In the genomic region with DNA sequence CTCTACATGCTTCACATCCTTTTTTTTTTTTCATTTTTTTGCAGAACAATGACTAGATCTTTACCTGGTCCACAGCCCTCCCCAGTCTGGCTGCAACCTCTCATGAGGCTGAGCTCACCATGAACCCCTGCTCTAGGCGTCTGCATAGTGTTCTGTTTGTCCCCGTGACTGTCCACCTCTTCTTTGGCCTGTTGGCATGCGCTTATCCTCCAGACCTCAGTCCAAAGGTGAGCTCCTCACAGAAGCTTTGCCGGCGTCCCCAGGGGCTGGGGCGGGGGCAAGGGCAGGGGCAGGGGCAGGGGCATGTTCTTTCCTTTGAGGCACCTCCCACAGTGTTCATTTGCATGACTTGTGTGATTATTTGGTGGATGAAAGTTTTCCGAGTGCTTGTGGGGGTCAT, we compare ENCODE assay signal across 16 cellular contexts.
DNase-seq lines count a peak whose midpoint lies in the region; ATAC-seq, FAIRE-seq and TF ChIP-seq lines count a peak whose summit lies in the region.
"Had no signal": no experiment of that assay in that cellular context is flagged by ENCODE, and none has a peak within 500 bp of the region (broad histone marks: within the 10 kb centered on the region; RNA-seq: fewer than 3 reads in every experiment).

No MANE protein-coding gene starts in this region.

- H4K8ac ChIP-seq in H1 (ENCODE audit: extremely low read depth, insufficient read depth, low read length): peak overlapping the region; percentile 38; the same call in 1 of the 2 replicates

- no peak overlapping the region for H3K18ac ChIP-seq in H1 (ENCODE audit: extremely low read depth, low read length)

- no peak overlapping the region for H3K23ac ChIP-seq in H1 (ENCODE audit: insufficient read length)

- H2BK12ac ChIP-seq in H1 (ENCODE audit: low read depth, low read length): no peak overlapping the region

- H3K36me3 ChIP-seq in heart right ventricle (no peaks in the 10 kb centered on the region), heart left ventricle (no peaks in the 10 kb centered on the region), H1 (ENCODE audit: control insufficient read depth in 2 of 4, insufficient read depth in 4 of 4, low read length in 3 of 4) (no peaks in the 10 kb centered on the region), osteoblast (ENCODE audit: insufficient read depth, low read length) (no peaks in the 10 kb centered on the region), tibial artery (no peaks in the 10 kb centered on the region), suprapubic skin (no peaks in the 10 kb centered on the region)
- H3K36me3 ChIP-seq: HAP-1, Peyer's patch had no signal

- H2BK5ac ChIP-seq in H1 (ENCODE audit: low read depth, low read length): no peak overlapping the region

- H3K27ac ChIP-seq in heart right ventricle: peak overlapping the region in 6 of 10 donors; percentile 4 to 86 (median 72)
- H3K27ac ChIP-seq in heart left ventricle: peak overlapping the region in 3 of 12 donors; percentile 32 to 92 (median 67)
- H3K27ac ChIP-seq in H1 (ENCODE audit: low read depth, low read length): no peak overlapping the region
- H3K27ac ChIP-seq in osteoblast (ENCODE audit: low read depth, low read length): peak overlapping the region; percentile 92
- peak overlapping the region; percentile 76 to 77 for H3K27ac ChIP-seq in tibial artery
- H3K27ac ChIP-seq in suprapubic skin: no peak overlapping the region
- H3K27ac ChIP-seq: HL-60 had no signal

- no peak overlapping the region for H3K4ac ChIP-seq in H1 (replicated peaks; ENCODE audit: insufficient read length, low read depth, low read length)

- no peak overlapping the region for H2BK120ac ChIP-seq in H1 (replicated peaks; ENCODE audit: low read depth, low read length)

- no peak for TF ChIP-seq EP300 in H1 (IDR thresholded peaks at IDR 0.05; ENCODE audit: borderline replicate concordance in 1 of 2, low read depth in 2 of 2, low read length in 2 of 2)
- no peak for TF ChIP-seq EP300 in suprapubic skin (IDR thresholded peaks at IDR 0.05)

- H4K91ac ChIP-seq in H1 (replicated peaks; ENCODE audit: insufficient read length, low read length): no peak overlapping the region

- H3K4me1 ChIP-seq in heart right ventricle (peaks cover 13 to 99% (median 61%) of the 10 kb centered on the region in 9 donors), heart left ventricle (peaks cover 12 to 76% (median 42%) of the 10 kb centered on the region in 12 donors), H1 (replicated peaks in 1 of 4; ENCODE audit: control insufficient read depth in 3 of 4, insufficient read depth in 4 of 4, low read length in 3 of 4) (no peaks in the 10 kb centered on the region; a peak in 1 of 7 replicates), osteoblast (ENCODE audit: insufficient read depth, low read length) (peaks cover 45% of the 10 kb centered on the region), tibial artery (peaks cover 0 to 67% (median 52%) of the 10 kb centered on the region in 4 donors), suprapubic skin (peaks cover 39% of the 10 kb centered on the region)
- H3K4me1 ChIP-seq: HAP-1 had no signal

- intact Hi-C loops in heart right ventricle (cut with DNase I) (loop anchor here in 1 of 10 donors (5.0 kb wide), 1 partner anchor 175 kb away; no protein-coding TSS in a partner anchor), heart left ventricle (cut with DNase I) (loop anchor here in 3 of 10 donors (5.0 to 10.0 kb wide), 3 partner anchors 40 to 518 kb away; a partner anchor contains a TSS), tibial artery (cut with DNase I; ENCODE audit: low total_unique reads) (no loop called here)

- no peak for ATAC-seq in heart right ventricle
- ATAC-seq in heart left ventricle: no peak
- ATAC-seq in activated CD4-positive, CD25-positive, alpha-beta regulatory T cell treated with anti-CD3 and anti-CD28 coated beads, Interleukin-2, amount 50 U/mL, for 24 hours: no peak

- H3K4me3 ChIP-seq in heart right ventricle: no peak overlapping the region
- H3K4me3 ChIP-seq in heart left ventricle: no peak overlapping the region
- H3K4me3 ChIP-seq in H1 (ENCODE audit: extremely low read depth in 1 of 4, insufficient read depth in 2 of 4, low read depth in 3 of 4, low read length in 4 of 4): no peak overlapping the region
- no peak overlapping the region for H3K4me3 ChIP-seq in osteoblast (ENCODE audit: insufficient read depth, low read length)
- no peak overlapping the region for H3K4me3 ChIP-seq in tibial artery
- H3K4me3 ChIP-seq in suprapubic skin: no peak overlapping the region
- H3K4me3 ChIP-seq: HAP-1, Peyer's patch had no signal

- H3K14ac ChIP-seq in H1 (ENCODE audit: insufficient read length): no peak overlapping the region

- H3K79me2 ChIP-seq in H1 (ENCODE audit: control insufficient read depth in 1 of 2, insufficient read depth in 2 of 2, low read length in 2 of 2): no peaks in the 10 kb centered on the region
- peaks cover 7% of the 10 kb centered on the region for H3K79me2 ChIP-seq in osteoblast (ENCODE audit: insufficient read depth, low read length)

- H2BK15ac ChIP-seq in H1 (ENCODE audit: low read length): no peak overlapping the region

- POLR2A ChIA-PET in H1 (lab: Charles Lee; ENCODE audit: partially characterized antibody): interaction anchor here (1.2 kb wide), 1 partner anchor 62 kb away, joined by 3 read pairs; no protein-coding TSS in a partner anchor

- WGBS in heart right ventricle, 2 donors: 96 to 98% methylated on average over 7 of the region's 7 CpGs
- WGBS in heart left ventricle, 4 donors: 93 to 98% (median 97%) methylated on average over 7 of the region's 7 CpGs
- 89% methylated on average over 7 of the region's 7 CpGs; no CpG with 5 or more reads in 1 of the 2 experiments for WGBS in H1 (ENCODE audit: extremely low coverage in 1 of 2, insufficient coverage in 1 of 2, insufficient read length in 1 of 2, insufficient replicate concordance in 2 of 2, low coverage in 1 of 2, low lambda C conversion rate in 2 of 2, missing lambda C conversion rate in 1 of 2), 2 experiments
- WGBS in suprapubic skin: 89% methylated on average over 7 of the region's 7 CpGs

- no peak for TF ChIP-seq RAD21 in H1 (IDR thresholded peaks at IDR 0.05 in 1 of 2, conservative IDR thresholded peaks at IDR 0.05 in 1 of 2; ENCODE audit: low read depth in 2 of 2, low read length in 2 of 2)

- H3K9me3 ChIP-seq in heart right ventricle (no peaks in the 10 kb centered on the region), heart left ventricle (no peaks in the 10 kb centered on the region), H1 (ENCODE audit: insufficient read depth in 2 of 2, low read depth in 1 of 2, low read length in 1 of 2) (no peaks in the 10 kb centered on the region), osteoblast (ENCODE audit: low read depth, low read length) (no peaks in the 10 kb centered on the region), tibial artery (no peaks in the 10 kb centered on the region), suprapubic skin (no peaks in the 10 kb centered on the region)
- H3K9me3 ChIP-seq: HAP-1, Peyer's patch had no signal

- H3K4me2 ChIP-seq in H1 (ENCODE audit: insufficient read depth in 1 of 2, low read depth in 2 of 2, low read length in 2 of 2) (no peak overlapping the region), osteoblast (ENCODE audit: insufficient read depth, low read length) (no peak overlapping the region)

- H2AFZ ChIP-seq in H1 (ENCODE audit: low read length): no peak overlapping the region
- H2AFZ ChIP-seq in osteoblast (ENCODE audit: low read length): no peak overlapping the region

- CTCF ChIA-PET in H1 (lab: Charles Lee; ENCODE audit: partially characterized antibody): interaction anchor here (0.6 to 1.7 kb wide), 5 partner anchors 8 to 503 kb away, joined by 3 to 4 read pairs (median 4); no protein-coding TSS in a partner anchor

- TF ChIP-seq CTCF in heart right ventricle (IDR thresholded peaks at IDR 0.05) (no peak), heart left ventricle (IDR thresholded peaks at IDR 0.05) (no peak), H1 (IDR thresholded peaks at IDR 0.05; ENCODE audit: control extremely low read depth in 1 of 3, insufficient read depth in 1 of 3, low read depth in 1 of 3, low read length in 3 of 3) (no peak), osteoblast (IDR thresholded peaks at IDR 0.05; ENCODE audit: extremely low read depth, low read depth, low read length) (no peak), tibial artery (IDR thresholded peaks at IDR 0.05) (no peak), suprapubic skin (IDR thresholded peaks at IDR 0.05) (no peak)

- TF ChIP-seq POLR2A in heart left ventricle (IDR thresholded peaks at IDR 0.05) (no peak), H1 (IDR thresholded peaks at IDR 0.05; ENCODE audit: control extremely low read depth in 1 of 2, low read depth in 2 of 2, low read length in 2 of 2) (no peak), suprapubic skin (IDR thresholded peaks at IDR 0.05) (no peak)

- no peaks in the 10 kb centered on the region for H3K79me1 ChIP-seq in H1 (ENCODE audit: low read depth, low read length)

- H4K20me1 ChIP-seq in H1 (replicated peaks in 1 of 2; ENCODE audit: control insufficient read depth in 1 of 2, insufficient read depth in 2 of 2, low read length in 2 of 2): no peaks in the 10 kb centered on the region
- H4K20me1 ChIP-seq in osteoblast (ENCODE audit: insufficient read depth, low read length): no peaks in the 10 kb centered on the region

- no peak for FAIRE-seq in H1 (lab: Jason Lieb, UNC)

- H2AK5ac ChIP-seq in H1 (ENCODE audit: low read depth, low read length): no peak overlapping the region

- H3K27me3 ChIP-seq in heart right ventricle (no peaks in the 10 kb centered on the region), heart left ventricle (no peaks in the 10 kb centered on the region), H1 (replicated peaks in 1 of 4; ENCODE audit: control insufficient read depth in 3 of 4, extremely low read depth in 1 of 4, insufficient read depth in 3 of 4, low read length in 3 of 4) (no peaks in the 10 kb centered on the region), osteoblast (ENCODE audit: insufficient read depth, low read length) (no peaks in the 10 kb centered on the region), tibial artery (no peaks in the 10 kb centered on the region), suprapubic skin (no peaks in the 10 kb centered on the region)
- H3K27me3 ChIP-seq: Peyer's patch had no signal

- no peak overlapping the region for H3K9ac ChIP-seq in H1 (replicated peaks in 1 of 4; ENCODE audit: extremely low read depth in 1 of 4, low read depth in 3 of 4, low read length in 3 of 4)

- no peak overlapping the region for H2BK20ac ChIP-seq in H1 (ENCODE audit: low read length)

- H3K56ac ChIP-seq in H1 (replicated peaks; ENCODE audit: insufficient read length, low read depth, low read length): no peak overlapping the region

- no peak overlapping the region for H4K5ac ChIP-seq in H1 (ENCODE audit: insufficient read length, low read depth, low read length)

- no peaks in the 10 kb centered on the region for H3K23me2 ChIP-seq in H1 (ENCODE audit: low read depth, low read length)

- DNase-seq in heart right ventricle (no peak), heart left ventricle (no peak), H1 (ENCODE audit: low read depth in 1 of 2, low spot score in 2 of 2) (peak in 1 of 2 experiments; percentile 11), osteoblast (ENCODE audit: insufficient read length, low spot score, missing footprints) (no peak), tibial artery (no peak), suprapubic skin (ENCODE audit: low spot score in 2 of 2) (no peak), globus pallidus (ENCODE audit: low spot score) (no peak)
- DNase-seq: C1 segment of cervical spinal cord, NCI-H187, NCI-H226, NCI-H524 treated with DMSO at 0.1 percent for 48 hours, Peyer's patch, SHP77 had no signal

Comparison
In these comparisons a context has a peak if more than half of its experiments do, and no peak if none do; other contexts are left out.
1. H3K27ac ChIP-seq: peak in heart right ventricle (6 of 10), osteoblast (single experiment) and tibial artery (2 of 2); none in H1 (single experiment) and suprapubic skin (single experiment).